8 cellular contexts compared by ENCODE assay signal in the genomic region with DNA sequence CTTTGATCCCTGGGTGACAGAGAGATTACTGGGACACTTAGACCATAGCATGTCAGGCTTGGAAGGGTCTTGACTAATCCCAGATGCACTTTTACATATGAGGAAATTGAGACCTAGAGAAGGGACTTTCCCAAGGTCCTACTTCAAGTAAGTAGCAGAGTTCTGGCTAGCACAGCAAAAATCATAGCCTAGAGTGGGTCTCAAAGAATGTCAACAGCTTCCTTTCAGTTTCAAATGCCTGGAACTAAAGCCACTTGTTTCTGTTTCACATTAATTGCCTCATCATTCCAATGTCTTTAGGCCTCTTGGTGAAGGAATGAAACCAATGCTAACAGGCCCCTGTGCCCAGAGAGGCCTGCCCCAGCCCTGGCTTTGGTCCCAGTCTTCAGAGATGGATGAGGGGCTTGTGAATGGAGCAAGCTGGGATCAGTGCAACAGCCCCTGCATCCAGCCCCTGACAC. TPM values are rescaled to one million over a fixed set of nuclear protein-coding genes. Genes with fewer than 3 reads are reported as not detected.
DNase-seq lines count a peak whose midpoint lies in the region; ATAC-seq and TF ChIP-seq lines count a peak whose summit lies in the region.

No MANE protein-coding gene starts in this region.

- H3K27me3 ChIP-seq in left ventricle myocardium inferior (ENCODE audit: low read depth) (no peaks in the 10 kb centered on the region), SJSA1 (replicated peaks) (no peaks in the 10 kb centered on the region), gastroesophageal sphincter (no peaks in the 10 kb centered on the region), upper lobe of right lung (no peaks in the 10 kb centered on the region)

- TF ChIP-seq CTCF in left ventricle myocardium inferior (IDR thresholded peaks at IDR 0.05; ENCODE audit: borderline replicate concordance) (no peak), gastroesophageal sphincter (IDR thresholded peaks at IDR 0.05) (no peak), upper lobe of right lung (IDR thresholded peaks at IDR 0.05) (no peak)

- H3K9me3 ChIP-seq in left ventricle myocardium inferior (replicated peaks) (peaks cover 9% of the 10 kb centered on the region), SJSA1 (replicated peaks) (0 out of 2 replicates have a peak, but pooled peaks cover 3% of the 10 kb centered on the region), gastroesophageal sphincter (peaks cover 0 to 6% (median 0%) of the 10 kb centered on the region in 3 donors), upper lobe of right lung (no peaks in the 10 kb centered on the region)

- no peak overlapping the region for H3K4me3 ChIP-seq in left ventricle myocardium inferior
- H3K4me3 ChIP-seq in SJSA1: no peak overlapping the region
- H3K4me3 ChIP-seq in gastroesophageal sphincter: no peak overlapping the region
- H3K4me3 ChIP-seq in upper lobe of right lung: no peak overlapping the region

- intact Hi-C loops in left ventricle myocardium inferior (cut with micrococcal nuclease) (no loop called here), left cardiac atrium (cut with DNase I) (no loop called here), upper lobe of right lung (cut with DNase I) (no loop called here)

- H3K4me1 ChIP-seq in left ventricle myocardium inferior: peaks cover 59% of the 10 kb centered on the region
- H3K4me1 ChIP-seq in SJSA1 (replicated peaks): peaks cover 32% of the 10 kb centered on the region
- peaks cover 0 to 28% (median 8%) of the 10 kb centered on the region in 3 donors for H3K4me1 ChIP-seq in gastroesophageal sphincter
- H3K4me1 ChIP-seq in upper lobe of right lung: peaks cover 50% of the 10 kb centered on the region

- no peak for DNase-seq in left ventricle myocardium inferior
- DNase-seq in left cardiac atrium: no peak
- peak in 1 of 2 experiments; percentile 41 for DNase-seq in SJSA1 (ENCODE audit: low read depth in 1 of 2, low spot score in 2 of 2)
- peak; percentile 68 for DNase-seq in upper lobe of right lung
- DNase-seq in NCI-H187 treated with DMSO at 0.1 percent for 48 hours (lab: John Stamatoyannopoulos, UW): no peak
- DNase-seq in NCI-H1417 (lab: John Stamatoyannopoulos, UW): no peak
- no peak for DNase-seq in activated naive CD4-positive, alpha-beta T cell (lab: John Stamatoyannopoulos, UW)

- ATAC-seq in left cardiac atrium: no peak
- ATAC-seq in gastroesophageal sphincter: no peak
- ATAC-seq in upper lobe of right lung: peak; percentile 68

- H3K27ac ChIP-seq in left ventricle myocardium inferior (replicated peaks) (peak overlapping the region; percentile 85), SJSA1 (peak overlapping the region; percentile 21; the same call in 1 of the 2 replicates), gastroesophageal sphincter (peak overlapping the region in 3 of 4 donors; percentile 64 to 74 (median 71)), upper lobe of right lung (peak overlapping the region; percentile 84)

- H3K36me3 ChIP-seq in left ventricle myocardium inferior (no peaks in the 10 kb centered on the region), SJSA1 (no peaks in the 10 kb centered on the region), gastroesophageal sphincter (no peaks in the 10 kb centered on the region), upper lobe of right lung (no peaks in the 10 kb centered on the region)

- TF ChIP-seq EP300 in gastroesophageal sphincter (IDR thresholded peaks at IDR 0.05): no peak

- no peak for TF ChIP-seq POLR2A in gastroesophageal sphincter (IDR thresholded peaks at IDR 0.05)

RNA-seq across cellular contexts. Expression of a gene that starts 26.6 kb away (rescaled TPM):
- total RNA-seq in left ventricle myocardium inferior: 20.0 TPM
- 10 to 100 TPM; 19.2 to 30.7 TPM for total RNA-seq in left cardiac atrium
- 10.1 and 14.9 TPM in 2 replicates for total RNA-seq in SJSA1 (2014; rRNA removed; shearing (Covaris generic))
- total RNA-seq in gastroesophageal sphincter: 10 to 100 TPM in 2 of 4 donors, 1 to 10 TPM in 2; 4.0 to 17.2 (median 9.4) TPM
- total RNA-seq in upper lobe of right lung: 28.9 TPM

Comparison
In these comparisons a context has a peak if more than half of its experiments do, and no peak if none do; other contexts are left out.
1. H3K27ac ChIP-seq: peak in every context shown above with its lines; median percentile 85 in left ventricle myocardium inferior; 84 in upper lobe of right lung; 71 in gastroesophageal sphincter; 21 in SJSA1.